Comparison of ENCODE assay signal across 22 cellular contexts in the genomic region with DNA sequence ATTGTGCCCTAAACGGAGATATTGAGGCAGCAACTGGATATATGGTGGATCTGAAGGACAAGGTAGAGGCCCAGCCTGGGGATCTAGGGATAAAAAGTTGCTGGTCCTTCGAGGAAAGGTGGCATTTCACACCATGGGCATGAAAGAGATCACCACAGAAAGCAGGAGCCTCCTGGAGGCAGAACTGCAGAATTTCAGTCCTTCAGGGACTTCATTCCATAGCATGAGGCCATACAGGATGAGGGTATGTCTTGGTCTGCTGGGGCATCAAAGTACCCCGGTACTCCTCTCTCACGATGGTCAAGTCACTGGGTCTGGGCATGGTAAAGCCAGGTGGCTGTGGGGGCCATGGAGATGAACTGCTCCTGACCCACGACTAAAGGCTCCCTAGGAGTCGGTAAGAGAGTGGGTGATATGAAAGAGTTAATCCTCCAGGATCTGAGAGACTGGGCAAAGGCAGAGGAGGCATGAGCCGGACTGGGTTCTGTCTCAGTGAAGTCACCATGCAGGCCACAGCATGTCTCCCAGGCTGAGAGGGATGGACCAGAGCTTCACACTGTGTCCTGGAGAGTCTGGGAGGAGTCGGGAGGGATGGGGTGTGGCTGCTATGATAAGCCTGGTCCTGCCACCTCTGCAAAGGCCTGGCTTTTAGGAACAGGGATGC. TPM values are rescaled to one million over a fixed set of nuclear protein-coding genes. Genes with fewer than 3 reads are reported as not detected.
DNase-seq lines count a peak whose midpoint lies in the region; ATAC-seq and TF ChIP-seq lines count a peak whose summit lies in the region.
"Had no signal": no experiment of that assay in that cellular context is flagged by ENCODE, and none has a peak within 500 bp of the region (broad histone marks: within the 10 kb centered on the region; RNA-seq: fewer than 3 reads in every experiment).

No MANE protein-coding gene starts in this region.

- peak; percentile 41 for DNase-seq in GM23338 (ENCODE audit: low spot score)
- DNase-seq in PC-3 = no peak
- DNase-seq in epithelial cell of esophagus (ENCODE audit: low read depth) = peak; percentile 97
- peak; percentile 50 for DNase-seq in mesendoderm
- no peak for DNase-seq in mucosa of descending colon
- DNase-seq in head of caudate nucleus = no peak
- DNase-seq: BE2C; CD4-positive, alpha-beta memory T cell; DMS79; MV-4-11; NCI-H1436; NCI-H2081; NCI-H524 treated with DMSO at 0.1 percent for 48 hours; OCI-M1 had no signal

- no peak overlapping the region for H3K9ac ChIP-seq in PC-3 (ENCODE audit: low read length)
- H3K9ac ChIP-seq in mesendoderm (ENCODE audit: low read length) = no peak overlapping the region

- no peaks in the 10 kb centered on the region for H3K4me1 ChIP-seq in GM23338 (ENCODE audit: insufficient read depth)
- H3K4me1 ChIP-seq in PC-3 (ENCODE audit: insufficient read depth, low read length) = no peaks in the 10 kb centered on the region
- H3K4me1 ChIP-seq in mesendoderm (ENCODE audit: control insufficient read depth, low read depth, low read length) = no peaks in the 10 kb centered on the region
- H3K4me1 ChIP-seq in mucosa of descending colon (ENCODE audit: low read depth) = no peaks in the 10 kb centered on the region
- H3K4me1 ChIP-seq: BE2C, HAP-1 had no signal

- WGBS in mesendoderm (ENCODE audit: extremely low coverage, insufficient coverage, low lambda C conversion rate) = no CpG with 5 or more reads among the region's 8 CpGs

- H3K27ac Mint-ChIP-seq in GM23338 = no peak overlapping the region
- H3K27ac Mint-ChIP-seq: IgD-negative memory B cell had no signal

- no peak overlapping the region for H2AK5ac ChIP-seq in mesendoderm (ENCODE audit: low read length)

- H4K20me1 ChIP-seq in GM23338 (replicated peaks; ENCODE audit: insufficient read depth) (no peaks in the 10 kb centered on the region), PC-3 (ENCODE audit: low read length) (no peaks in the 10 kb centered on the region)

- no peak overlapping the region for H4K8ac ChIP-seq in mesendoderm (ENCODE audit: low read depth, low read length)

- H3K23ac ChIP-seq in mesendoderm (ENCODE audit: low read length) = no peak overlapping the region

- H3K79me1 ChIP-seq in mesendoderm (ENCODE audit: low read length) = no peaks in the 10 kb centered on the region

- no peaks in the 10 kb centered on the region; the same call in 2 of the 3 replicates for H3K36me3 Mint-ChIP-seq in GM23338 (ENCODE audit: low read depth)
- H3K36me3 Mint-ChIP-seq: CD4-positive, alpha-beta memory T cell; IgD-negative memory B cell had no signal

- H3K9me3 Mint-ChIP-seq in GM23338 = peaks cover 10% of the 10 kb centered on the region
- H3K9me3 Mint-ChIP-seq: IgD-negative memory B cell had no signal

- H2AFZ ChIP-seq in GM23338 = no peak overlapping the region
- H2AFZ ChIP-seq in PC-3 (ENCODE audit: low read length) = no peak overlapping the region

- H3K56ac ChIP-seq in mesendoderm (ENCODE audit: low read length) = no peak overlapping the region

- H4K5ac ChIP-seq in mesendoderm (ENCODE audit: low read length) = no peak overlapping the region

- POLR2A ChIA-PET in PC-3 (lab: Charles Lee; ENCODE audit: unreplicated experiment) = no interaction called here

- no peaks in the 10 kb centered on the region for H3K79me2 ChIP-seq in GM23338 (replicated peaks; ENCODE audit: insufficient read depth)
- no peaks in the 10 kb centered on the region for H3K79me2 ChIP-seq in PC-3 (ENCODE audit: low read length)
- H3K79me2 ChIP-seq in mesendoderm (ENCODE audit: control insufficient read depth, insufficient read depth, low read length) = no peaks in the 10 kb centered on the region

- no peak overlapping the region for H3K18ac ChIP-seq in mesendoderm (ENCODE audit: low read length)

- H3K27me3 ChIP-seq in GM23338 (ENCODE audit: insufficient read depth) (no peaks in the 10 kb centered on the region), PC-3 (ENCODE audit: low read length) (peaks cover 10% of the 10 kb centered on the region; the same call in 1 of the 2 replicates), mesendoderm (ENCODE audit: insufficient read depth, low read length, poor library complexity) (no peaks in the 10 kb centered on the region)
- H3K27me3 ChIP-seq: BE2C had no signal

- H3K9me3 ChIP-seq in PC-3 (ENCODE audit: low read length) = no peaks in the 10 kb centered on the region
- no peaks in the 10 kb centered on the region for H3K9me3 ChIP-seq in mucosa of descending colon
- H3K9me3 ChIP-seq: BE2C, HAP-1 had no signal

- no peaks in the 10 kb centered on the region for H3F3A ChIP-seq in GM23338 (replicated peaks; ENCODE audit: low read depth)
- H3F3A ChIP-seq in PC-3 (ENCODE audit: low read length, unreplicated experiment) = no peaks in the 10 kb centered on the region

- H2BK120ac ChIP-seq in mesendoderm (ENCODE audit: low read depth, low read length) = no peak overlapping the region

- H3K27me3 Mint-ChIP-seq in GM23338 (ENCODE audit: insufficient read depth, low read depth, poor library complexity) = peaks cover 7% of the 10 kb centered on the region

- CTCF ChIA-PET in PC-3 (lab: Charles Lee) = no interaction called here

- no peak overlapping the region for H3K27ac ChIP-seq in GM23338 (ENCODE audit: low read depth)
- H3K27ac ChIP-seq in PC-3 (ENCODE audit: low read length) = no peak overlapping the region
- no peak overlapping the region for H3K27ac ChIP-seq in mesendoderm (ENCODE audit: low read depth, low read length)

- BruUV-seq in PC-3 (replicated peaks; lab: Mats Ljungman, UMichigan) = no TSS peak

- peak; percentile 58 for ATAC-seq in GM23338
- no peak for ATAC-seq in PC-3
- no peak for ATAC-seq in HG03159 (IDR thresholded peaks at IDR 0.05; ENCODE audit: unreplicated experiment)
- ATAC-seq in mucosa of descending colon = no peak
- ATAC-seq: Right ventricle myocardium inferior had no signal

- H3K4me2 ChIP-seq in GM23338 = no peak overlapping the region
- no peak overlapping the region for H3K4me2 ChIP-seq in PC-3 (ENCODE audit: low read length)
- no peak overlapping the region for H3K4me2 ChIP-seq in mesendoderm (ENCODE audit: low read length)

- H2BK5ac ChIP-seq in mesendoderm (ENCODE audit: low read length) = no peak overlapping the region

- H3K4me1 Mint-ChIP-seq in GM23338 = no peaks in the 10 kb centered on the region
- H3K4me1 Mint-ChIP-seq: CD4-positive, alpha-beta memory T cell; IgD-negative memory B cell had no signal

- no peak overlapping the region for H3K4me3 Mint-ChIP-seq in GM23338
- H3K4me3 Mint-ChIP-seq: CD4-positive, alpha-beta memory T cell; IgD-negative memory B cell had no signal

- no peak overlapping the region for H2BK15ac ChIP-seq in mesendoderm (replicated peaks; ENCODE audit: low read depth)

- no peaks in the 10 kb centered on the region for H3K36me3 ChIP-seq in GM23338 (ENCODE audit: insufficient read depth)
- no peaks in the 10 kb centered on the region for H3K36me3 ChIP-seq in PC-3 (ENCODE audit: low read depth, low read length)
- no peaks in the 10 kb centered on the region for H3K36me3 ChIP-seq in mesendoderm (ENCODE audit: control insufficient read depth, insufficient read depth, low read length)
- H3K36me3 ChIP-seq in mucosa of descending colon (ENCODE audit: low read depth) = no peaks in the 10 kb centered on the region
- H3K36me3 ChIP-seq: BE2C, HAP-1 had no signal

- TF ChIP-seq CTCF in GM23338 (conservative IDR thresholded peaks at IDR 0.05; ENCODE audit: low read depth in 2 of 2) = peak; percentile 28 to 44
- peak; percentile 42; the same call in 1 of the 2 replicates for TF ChIP-seq CTCF in PC-3 (conservative IDR thresholded peaks at IDR 0.05; ENCODE audit: low read depth, low read length)
- peak; percentile 41 for TF ChIP-seq CTCF in epithelial cell of esophagus (IDR thresholded peaks at IDR 0.05; ENCODE audit: insufficient read depth, low read depth, low read length, missing control alignments)
- TF ChIP-seq CTCF in mucosa of descending colon (IDR thresholded peaks at IDR 0.05) = no peak

- H3K4me3 ChIP-seq in GM23338 (no peak overlapping the region), PC-3 (ENCODE audit: low read length) (no peak overlapping the region), epithelial cell of esophagus (ENCODE audit: low read length) (no peak overlapping the region), mesendoderm (ENCODE audit: low read length) (no peak overlapping the region), mucosa of descending colon (no peak overlapping the region)
- H3K4me3 ChIP-seq: HAP-1 had no signal

- intact Hi-C loops in PC-3 (cut with micrococcal nuclease) (no loop called here), mucosa of descending colon (cut with DNase I, micrococcal nuclease) (no loop called here), head of caudate nucleus (cut with DNase I) (no loop called here)

- H3K4ac ChIP-seq in mesendoderm (ENCODE audit: low read depth, low read length) = no peak overlapping the region

- H3K9me2 ChIP-seq in GM23338 (ENCODE audit: insufficient read depth) = no peaks in the 10 kb centered on the region; the same call in 1 of the 2 replicates
- no peaks in the 10 kb centered on the region for H3K9me2 ChIP-seq in PC-3 (replicated peaks; ENCODE audit: low read length)

TF ChIP-seq in GM23338, 12 proteins besides CTCF, POLR2A, EP300 and RAD21 (continues in another document):
- no peak for TF ChIP-seq NANOG (IDR thresholded peaks at IDR 0.05; ENCODE audit: borderline replicate concordance)
- TF ChIP-seq ZNF331 (CRISPR knock-in tag; IDR thresholded peaks at IDR 0.05; ENCODE audit: low read depth) = no peak
- TF ChIP-seq JUNB (IDR thresholded peaks at IDR 0.05; ENCODE audit: unreplicated experiment) = no peak
- TF ChIP-seq STAT1 (IDR thresholded peaks at IDR 0.05; ENCODE audit: unreplicated experiment) = no peak

RNA-seq across cellular contexts. Expression of gene SPRR5, which starts 5.8 kb away (rescaled TPM):
- not detected in 2 replicates for total RNA-seq in GM23338 (2014; rRNA removed; shearing (Covaris generic))
- polyA plus RNA-seq in GM23338 (2016; fragmentation: Nextera tagmentation; extraction: Ambion mirVana) = not detected in 2 replicates
- total RNA-seq in PC-3 (2014; rRNA removed) (not detected in 2 replicates), mucosa of descending colon (not detected)
- not detected for polyA plus RNA-seq in mesendoderm (2013, experiment 1 of 2)
- polyA plus RNA-seq in mesendoderm (2013, experiment 2 of 2) = not detected
- total RNA-seq: CD4-positive, alpha-beta memory T cell; G401; HT1080; LHCN-M2; Right ventricle myocardium inferior had no signal
- polyA plus RNA-seq: AG04450; CD4-positive, alpha-beta memory T cell; IgD-negative memory B cell had no signal

RNA-seq across cellular contexts. Expression of gene SPRR4, which starts 29.3 kb away (rescaled TPM):
- total RNA-seq in GM23338 (2014; rRNA removed; shearing (Covaris generic)) = not detected in 2 replicates
- polyA plus RNA-seq in GM23338 (2016; fragmentation: Nextera tagmentation; extraction: Ambion mirVana) = not detected in 2 replicates
- total RNA-seq in PC-3 (2014; rRNA removed) (not detected in 2 replicates), mucosa of descending colon (not detected)
- polyA plus RNA-seq in mesendoderm (2013, experiment 1 of 2) = not detected
- not detected for polyA plus RNA-seq in mesendoderm (2013, experiment 2 of 2)
- total RNA-seq: CD4-positive, alpha-beta memory T cell; G401; HT1080; LHCN-M2; Right ventricle myocardium inferior had no signal
- polyA plus RNA-seq: AG04450; CD4-positive, alpha-beta memory T cell; IgD-negative memory B cell had no signal

RNA-seq across cellular contexts. Expression of gene IVL, which starts 32.8 kb away (rescaled TPM):
- total RNA-seq in GM23338 (2014; rRNA removed; shearing (Covaris generic)) = not detected in 2 replicates
- polyA plus RNA-seq in GM23338 (2016; fragmentation: Nextera tagmentation; extraction: Ambion mirVana) = not detected in 2 replicates
- total RNA-seq in PC-3 (2014; rRNA removed) (0.55 and 1.0 TPM in 2 replicates), mucosa of descending colon (not detected)
- not detected for polyA plus RNA-seq in mesendoderm (2013, experiment 1 of 2)
- not detected for polyA plus RNA-seq in mesendoderm (2013, experiment 2 of 2)
- total RNA-seq: CD4-positive, alpha-beta memory T cell; G401; LHCN-M2; Right ventricle myocardium inferior had no signal
- polyA plus RNA-seq: AG04450; CD4-positive, alpha-beta memory T cell; IgD-negative memory B cell had no signal

RNA-seq across cellular contexts. Expression of gene SPRR1A, which starts 42.7 kb away (rescaled TPM):
- total RNA-seq in GM23338 (2014; rRNA removed; shearing (Covaris generic)) = not detected in 2 replicates
- polyA plus RNA-seq in GM23338 (2016; fragmentation: Nextera tagmentation; extraction: Ambion mirVana) = not detected in 2 replicates
- total RNA-seq in PC-3 (2014; rRNA removed) (not detected in 2 replicates), mucosa of descending colon (not detected)
- polyA plus RNA-seq in mesendoderm (2013, experiment 1 of 2) = not detected
- polyA plus RNA-seq in mesendoderm (2013, experiment 2 of 2) = not detected
- total RNA-seq: CD4-positive, alpha-beta memory T cell; G401; HT1080; LHCN-M2; Right ventricle myocardium inferior had no signal
- polyA plus RNA-seq: AG04450; CD4-positive, alpha-beta memory T cell; IgD-negative memory B cell had no signal

Comparison
In these comparisons a context has a peak if more than half of its experiments do, and no peak if none do; other contexts are left out.
1. DNase-seq: peak in GM23338 (single experiment), epithelial cell of esophagus (single experiment) and mesendoderm (single experiment); none in PC-3 (single experiment), mucosa of descending colon (0 of 3) and head of caudate nucleus (0 of 42).